1 cellular context compared by ENCODE assay signal in the genomic region with DNA sequence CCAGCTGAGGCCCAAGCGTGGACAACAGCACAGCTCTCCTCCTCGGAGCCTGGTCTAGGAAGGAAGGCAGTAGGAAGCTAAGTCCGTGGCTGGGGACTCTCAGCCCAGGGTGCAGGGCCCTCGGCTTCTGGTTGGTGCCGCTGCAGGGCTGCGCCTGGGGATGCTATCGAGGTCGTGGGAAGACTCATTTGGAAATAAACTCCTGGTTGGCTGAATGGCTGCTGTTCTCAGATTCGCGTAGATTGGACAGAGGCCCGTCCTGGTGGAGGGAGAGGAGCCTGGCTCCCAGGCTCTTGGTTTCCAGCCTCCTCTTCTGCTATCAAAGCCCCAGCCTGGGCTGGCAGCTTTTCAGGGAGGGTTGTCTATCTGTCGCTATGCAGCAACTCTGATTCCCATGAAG.
TF ChIP-seq lines count a peak whose summit lies in the region.

No MANE protein-coding gene starts in this region.

TF ChIP-seq in H1, 55 proteins besides CTCF, POLR2A, EP300 and RAD21:
- no peak for TF ChIP-seq CTBP2 (IDR thresholded peaks at IDR 0.05; ENCODE audit: borderline replicate concordance, insufficient read depth, insufficient read length, low read length)
- TF ChIP-seq CREB1 (IDR thresholded peaks at IDR 0.05): no peak
- no peak for TF ChIP-seq NANOG (IDR thresholded peaks at IDR 0.05; ENCODE audit: insufficient read depth, low read depth, low read length, poor library complexity, severe bottlenecking)
- no peak for TF ChIP-seq BRCA1 (IDR thresholded peaks at IDR 0.05; ENCODE audit: low read depth, low read length)
- TF ChIP-seq E2F6 (IDR thresholded peaks at IDR 0.05): no peak
- TF ChIP-seq CBX8 (IDR thresholded peaks at IDR 0.05; ENCODE audit: borderline replicate concordance, low read depth, low read length): no peak
- TF ChIP-seq JUN (IDR thresholded peaks at IDR 0.05; ENCODE audit: low read depth, low read length): no peak
- no peak for TF ChIP-seq RXRA (IDR thresholded peaks at IDR 0.05; ENCODE audit: insufficient read depth, low read depth, low read length)
- no peak for TF ChIP-seq EZH2 (IDR thresholded peaks at IDR 0.05; ENCODE audit: low read depth, low read length, severe bottlenecking)
- no peak for TF ChIP-seq POLR2AphosphoS5 (IDR thresholded peaks at IDR 0.05; ENCODE audit: low read depth, low read length)
- no peak for TF ChIP-seq CHD2 (IDR thresholded peaks at IDR 0.05; ENCODE audit: low read length)
